In the genomic region with DNA sequence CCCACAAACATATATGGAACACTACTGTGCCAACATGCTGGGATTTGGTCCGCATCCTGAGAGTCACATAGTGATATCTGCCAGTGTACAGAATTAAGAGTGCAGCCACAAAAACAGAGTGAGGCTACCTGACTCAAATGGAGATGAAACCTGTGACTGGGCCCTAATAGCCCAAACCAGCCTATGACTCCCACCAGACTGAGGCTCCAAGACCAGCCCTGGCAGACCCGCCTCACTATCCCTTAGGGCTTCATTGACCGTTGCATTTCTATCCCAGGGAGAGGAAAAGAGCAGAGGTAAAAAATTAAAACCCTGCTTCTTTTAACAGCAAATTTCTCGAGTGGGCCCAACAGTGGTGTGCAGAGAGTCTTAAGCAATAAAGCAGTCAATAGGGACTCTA, we compare ENCODE assay signal across 1 cellular context.
TF ChIP-seq lines count a peak whose summit lies in the region.

No MANE protein-coding gene starts in this region.

TF ChIP-seq in H1, 55 proteins besides CTCF, POLR2A, EP300 and RAD21:
- no peak for TF ChIP-seq HDAC2 (IDR thresholded peaks at IDR 0.05; ENCODE audit: borderline replicate concordance in 1 of 2, low read depth in 2 of 2, low read length in 2 of 2)
- no peak for TF ChIP-seq EGR1 (IDR thresholded peaks at IDR 0.05; ENCODE audit: borderline replicate concordance, low read depth, low read length)
- no peak for TF ChIP-seq TCF12 (IDR thresholded peaks at IDR 0.05; ENCODE audit: low read depth, low read length)
- TF ChIP-seq ATF2 (IDR thresholded peaks at IDR 0.05; ENCODE audit: low read length), result no peak
- TF ChIP-seq CBX5 (IDR thresholded peaks at IDR 0.05; ENCODE audit: low read depth, low read length), result no peak
- no peak for TF ChIP-seq MAFK (IDR thresholded peaks at IDR 0.05; ENCODE audit: low read depth, low read length)
- no peak for TF ChIP-seq CHD7 (IDR thresholded peaks at IDR 0.05; ENCODE audit: insufficient replicate concordance, low read length)
- no peak for TF ChIP-seq CTBP2 (IDR thresholded peaks at IDR 0.05; ENCODE audit: borderline replicate concordance, insufficient read depth, insufficient read length, low read length)
- TF ChIP-seq TEAD4 (IDR thresholded peaks at IDR 0.05; ENCODE audit: low read depth, low read length), result no peak
- TF ChIP-seq CHD2 (IDR thresholded peaks at IDR 0.05; ENCODE audit: low read length), result no peak
- TF ChIP-seq SIX5 (IDR thresholded peaks at IDR 0.05; ENCODE audit: low read depth, low read length), result no peak
- no peak for TF ChIP-seq KDM4A (IDR thresholded peaks at IDR 0.05; ENCODE audit: low read depth, low read length, severe bottlenecking)
- TF ChIP-seq KDM1A (IDR thresholded peaks at IDR 0.05; ENCODE audit: borderline replicate concordance, low read length), result no peak
- no peak for TF ChIP-seq HDAC6 (IDR thresholded peaks at IDR 0.05; ENCODE audit: low read depth, low read length)
- TF ChIP-seq TBP (IDR thresholded peaks at IDR 0.05; ENCODE audit: low read depth, low read length), result no peak
- no peak for TF ChIP-seq GTF2F1 (IDR thresholded peaks at IDR 0.05; ENCODE audit: borderline replicate concordance, low read depth, low read length)
